ENCODE assay signal across 19 cellular contexts in the genomic region with DNA sequence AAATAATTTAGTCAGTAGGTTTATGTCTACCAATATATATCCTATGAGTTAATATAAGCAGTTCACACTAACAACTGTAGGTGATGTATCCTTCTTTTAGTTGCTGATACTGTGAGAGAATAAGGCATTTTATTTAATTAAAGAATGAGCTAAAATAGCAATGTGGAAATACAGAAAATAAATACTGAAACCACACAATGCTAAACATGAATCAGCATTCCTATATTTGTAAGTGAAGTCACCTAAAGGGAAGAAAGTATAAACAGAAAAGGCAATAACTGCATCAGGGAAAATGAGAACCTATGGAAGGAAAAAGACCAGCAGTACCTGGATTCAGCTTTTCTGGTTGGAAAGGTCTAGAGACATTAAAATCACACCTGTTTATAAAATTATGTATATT.
DNase-seq lines count a peak whose midpoint lies in the region; ATAC-seq and TF ChIP-seq lines count a peak whose summit lies in the region.
"Had no signal": no experiment of that assay in that cellular context is flagged by ENCODE, and none has a peak within 500 bp of the region (broad histone marks: within the 10 kb centered on the region; RNA-seq: fewer than 3 reads in every experiment).

No MANE protein-coding gene starts in this region.

- in situ Hi-C loops in gastrocnemius medialis (cut with MboI; ENCODE audit: low sequenced_read_pairs in 4 of 4): no loop called here

- TF ChIP-seq CTCF in choroid plexus epithelial cell (conservative IDR thresholded peaks at IDR 0.05; ENCODE audit: low read depth, low read length) (no peak), gastrocnemius medialis (IDR thresholded peaks at IDR 0.05 in 4 of 5, conservative IDR thresholded peaks at IDR 0.05 in 1 of 5) (no peak)

- H3K27ac ChIP-seq in gastrocnemius medialis: peak overlapping the region; percentile 39 to 93 (median 90)

- intact Hi-C loops in gastrocnemius medialis (cut with DNase I; ENCODE audit: low total_unique reads): no loop called here

- no peak overlapping the region for H3K4me3 Mint-ChIP-seq in memory B cell
- H3K4me3 Mint-ChIP-seq: CD4-positive, CD25-positive, alpha-beta regulatory T cell; CD8-positive, alpha-beta memory T cell; IgD-negative memory B cell had no signal

- H3K4me1 ChIP-seq in gastrocnemius medialis: peaks cover 36 to 80% of the 10 kb centered on the region in 2 donors
- H3K4me1 ChIP-seq: HAP-1 had no signal

- no peak for TF ChIP-seq POLR2A in gastrocnemius medialis (IDR thresholded peaks at IDR 0.05)

- peaks cover 5% of the 10 kb centered on the region for H3K9me3 Mint-ChIP-seq in memory B cell
- H3K9me3 Mint-ChIP-seq: IgD-negative memory B cell had no signal

- ATAC-seq in memory B cell (ENCODE audit: low read depth): no peak
- ATAC-seq in gastrocnemius medialis: no peak
- ATAC-seq in GM19467 (IDR thresholded peaks at IDR 0.05; ENCODE audit: unreplicated experiment): no peak
- ATAC-seq in GM19452 (IDR thresholded peaks at IDR 0.05; ENCODE audit: unreplicated experiment): no peak
- ATAC-seq: HepG2 had no signal

- H3K27me3 Mint-ChIP-seq in memory B cell: no peaks in the 10 kb centered on the region
- H3K27me3 Mint-ChIP-seq: CD4-positive, CD25-positive, alpha-beta regulatory T cell; CD8-positive, alpha-beta memory T cell; IgD-negative memory B cell had no signal

- H3K27ac Mint-ChIP-seq in memory B cell: peak overlapping the region; percentile 6
- H3K27ac Mint-ChIP-seq: CD4-positive, CD25-positive, alpha-beta regulatory T cell; CD8-positive, alpha-beta memory T cell; IgD-negative memory B cell had no signal

- DNase-seq in H4 (ENCODE audit: low spot score) (peak; percentile 53), choroid plexus epithelial cell (ENCODE audit: low read depth) (peak; percentile 47), memory B cell (ENCODE audit: low spot score in 2 of 2) (no peak), gastrocnemius medialis (no peak), DMS53 treated with DMSO at 0.1 percent for 48 hours (lab: John Stamatoyannopoulos, UW; ENCODE audit: unreplicated experiment) (no peak)
- DNase-seq: 8988T; BE2C; C1 segment of cervical spinal cord; CD4-positive, CD25-positive, alpha-beta regulatory T cell; CD8-positive, alpha-beta memory T cell; COR-L47; DMS 273 treated with DMSO at 0.1 percent for 48 hours; DMS53; GF-D8 had no signal

- no peaks in the 10 kb centered on the region for H3K36me3 ChIP-seq in gastrocnemius medialis
- H3K36me3 ChIP-seq: BE2C, HAP-1 had no signal

- H3K36me3 Mint-ChIP-seq in memory B cell: peaks cover 4% of the 10 kb centered on the region
- H3K36me3 Mint-ChIP-seq: CD4-positive, CD25-positive, alpha-beta regulatory T cell; CD8-positive, alpha-beta memory T cell had no signal

- H3K9me3 ChIP-seq in gastrocnemius medialis: no peaks in the 10 kb centered on the region
- H3K9me3 ChIP-seq: BE2C, HAP-1 had no signal

- H3K4me3 ChIP-seq in choroid plexus epithelial cell (ENCODE audit: low read depth, low read length): no peak overlapping the region
- H3K4me3 ChIP-seq in gastrocnemius medialis: no peak overlapping the region
- H3K4me3 ChIP-seq: HAP-1 had no signal

- no peaks in the 10 kb centered on the region for H3K27me3 ChIP-seq in gastrocnemius medialis
- H3K27me3 ChIP-seq: BE2C had no signal

- H3K4me1 Mint-ChIP-seq in memory B cell: peaks cover 15% of the 10 kb centered on the region

Comparison
In these comparisons a context has a peak if more than half of its experiments do, and no peak if none do; other contexts are left out.
1. DNase-seq: peak in H4 (single experiment) and choroid plexus epithelial cell (single experiment); none in memory B cell (0 of 2), gastrocnemius medialis (0 of 2) and DMS53 treated with DMSO at 0.1 percent for 48 hours (single experiment).